Comparison of ENCODE assay signal across 8 cellular contexts in genomic region chr1:93672069-93672468, GRCh38. TPM values are rescaled to one million over a fixed set of nuclear protein-coding genes. Genes with fewer than 3 reads are reported as not detected.
A peak's percentile ranks its signal among the peaks of the same experiment; 100 is the strongest.
DNase-seq lines count a peak whose midpoint lies in the region; ATAC-seq and TF ChIP-seq lines count a peak whose summit lies in the region.

No MANE protein-coding gene starts in this region.

- ATAC-seq in natural killer cell treated with Interleukin-12 subunit alpha and Interleukin-12 subunit beta and Interleukin-15 and Interleukin-18, amount 100 ng/mL, for 72 hours = peak; percentile 44 to 89
- no peak for ATAC-seq in natural killer cell
- peak; percentile 32 for ATAC-seq in lung (ENCODE audit: insufficient read depth, low FRiP score)
- ATAC-seq in stimulated activated memory B cell treated with anti-CD40 and anti-IgM and Interleukin-4, amounts not matched to agents 10 μg/mL and 1 μg/mL and 100 μg/mL, for 72 hours = no peak

- TF ChIP-seq CTCF in natural killer cell (IDR thresholded peaks at IDR 0.05) = no peak
- TF ChIP-seq CTCF in lung (IDR thresholded peaks at IDR 0.05; ENCODE audit: control extremely low read depth, extremely low read depth) = no peak

- no peaks in the 10 kb centered on the region for H3K27me3 ChIP-seq in lung (ENCODE audit: control insufficient read depth, insufficient read depth)

- H3K4me1 Mint-ChIP-seq in natural killer cell treated with Interleukin-12 subunit alpha and Interleukin-12 subunit beta and Interleukin-15 and Interleukin-18, amount 100 ng/mL, for 72 hours (ENCODE audit: low read depth in 2 of 2) = peaks cover 21 to 41% of the 10 kb centered on the region in 2 donors
- no peaks in the 10 kb centered on the region for H3K4me1 Mint-ChIP-seq in natural killer cell
- peaks cover 63% of the 10 kb centered on the region for H3K4me1 Mint-ChIP-seq in dendritic cell treated with granulocyte-macrophage colony-stimulating factor and Interleukin-4, amounts not matched to agents 40 ng/mL and 50 ng/mL, for 4 days (ENCODE audit: low read depth)
- no peaks in the 10 kb centered on the region for H3K4me1 Mint-ChIP-seq in activated naive CD4-positive, alpha-beta T cell treated with anti-CD3 and anti-CD28 coated beads for 36 hours (ENCODE audit: low read depth)
- H3K4me1 Mint-ChIP-seq in stimulated activated memory B cell treated with anti-CD40 and anti-IgM and Interleukin-4, amounts not matched to agents 10 μg/mL and 1 μg/mL and 100 μg/mL, for 72 hours = peaks cover 28% of the 10 kb centered on the region

- H3K27me3 Mint-ChIP-seq in natural killer cell treated with Interleukin-12 subunit alpha and Interleukin-12 subunit beta and Interleukin-15 and Interleukin-18, amount 100 ng/mL, for 72 hours = no peaks in the 10 kb centered on the region
- H3K27me3 Mint-ChIP-seq in natural killer cell (ENCODE audit: low read depth in 2 of 2) = peaks cover 2 to 11% of the 10 kb centered on the region in 2 donors
- H3K27me3 Mint-ChIP-seq in dendritic cell treated with granulocyte-macrophage colony-stimulating factor and Interleukin-4, amounts not matched to agents 40 ng/mL and 50 ng/mL, for 4 days = no peaks in the 10 kb centered on the region
- no peaks in the 10 kb centered on the region for H3K27me3 Mint-ChIP-seq in activated naive CD4-positive, alpha-beta T cell treated with anti-CD3 and anti-CD28 coated beads for 36 hours (ENCODE audit: low read depth)
- no peaks in the 10 kb centered on the region for H3K27me3 Mint-ChIP-seq in stimulated activated memory B cell treated with anti-CD40 and anti-IgM and Interleukin-4, amounts not matched to agents 10 μg/mL and 1 μg/mL and 100 μg/mL, for 72 hours

- intact Hi-C loops in natural killer cell (cut with micrococcal nuclease) = no loop called here
- intact Hi-C loops in dendritic cell treated with granulocyte-macrophage colony-stimulating factor and Interleukin-4, amounts not matched to agents 40 ng/mL and 50 ng/mL, for 4 days (cut with micrococcal nuclease) = no loop called here
- intact Hi-C loops in activated naive CD4-positive, alpha-beta T cell treated with anti-CD3 and anti-CD28 coated beads for 36 hours (cut with micrococcal nuclease) = no loop called here

- H3K4me3 Mint-ChIP-seq in natural killer cell treated with Interleukin-12 subunit alpha and Interleukin-12 subunit beta and Interleukin-15 and Interleukin-18, amount 100 ng/mL, for 72 hours = no peak overlapping the region
- H3K4me3 Mint-ChIP-seq in natural killer cell = no peak overlapping the region
- no peak overlapping the region for H3K4me3 Mint-ChIP-seq in dendritic cell treated with granulocyte-macrophage colony-stimulating factor and Interleukin-4, amounts not matched to agents 40 ng/mL and 50 ng/mL, for 4 days
- H3K4me3 Mint-ChIP-seq in activated naive CD4-positive, alpha-beta T cell treated with anti-CD3 and anti-CD28 coated beads for 36 hours = no peak overlapping the region
- H3K4me3 Mint-ChIP-seq in stimulated activated memory B cell treated with anti-CD40 and anti-IgM and Interleukin-4, amounts not matched to agents 10 μg/mL and 1 μg/mL and 100 μg/mL, for 72 hours = no peak overlapping the region

- H3K27ac Mint-ChIP-seq in natural killer cell treated with Interleukin-12 subunit alpha and Interleukin-12 subunit beta and Interleukin-15 and Interleukin-18, amount 100 ng/mL, for 72 hours = peak overlapping the region in 1 of 2 donors; percentile 58
- no peak overlapping the region for H3K27ac Mint-ChIP-seq in natural killer cell
- peak overlapping the region; percentile 74 for H3K27ac Mint-ChIP-seq in dendritic cell treated with granulocyte-macrophage colony-stimulating factor and Interleukin-4, amounts not matched to agents 40 ng/mL and 50 ng/mL, for 4 days
- no peak overlapping the region for H3K27ac Mint-ChIP-seq in activated naive CD4-positive, alpha-beta T cell treated with anti-CD3 and anti-CD28 coated beads for 36 hours
- H3K27ac Mint-ChIP-seq in stimulated activated memory B cell treated with anti-CD40 and anti-IgM and Interleukin-4, amounts not matched to agents 10 μg/mL and 1 μg/mL and 100 μg/mL, for 72 hours = no peak overlapping the region

- no peaks in the 10 kb centered on the region for H3K9me3 Mint-ChIP-seq in natural killer cell treated with Interleukin-12 subunit alpha and Interleukin-12 subunit beta and Interleukin-15 and Interleukin-18, amount 100 ng/mL, for 72 hours
- H3K9me3 Mint-ChIP-seq in natural killer cell = no peaks in the 10 kb centered on the region
- H3K9me3 Mint-ChIP-seq in dendritic cell treated with granulocyte-macrophage colony-stimulating factor and Interleukin-4, amounts not matched to agents 40 ng/mL and 50 ng/mL, for 4 days = no peaks in the 10 kb centered on the region
- no peaks in the 10 kb centered on the region for H3K9me3 Mint-ChIP-seq in activated naive CD4-positive, alpha-beta T cell treated with anti-CD3 and anti-CD28 coated beads for 36 hours
- no peaks in the 10 kb centered on the region for H3K9me3 Mint-ChIP-seq in stimulated activated memory B cell treated with anti-CD40 and anti-IgM and Interleukin-4, amounts not matched to agents 10 μg/mL and 1 μg/mL and 100 μg/mL, for 72 hours

- H3K4me1 ChIP-seq in lung (ENCODE audit: control insufficient read depth in 2 of 2, insufficient read depth in 2 of 2, low read length in 2 of 2) = peaks cover 25 to 33% of the 10 kb centered on the region in 2 donors

- WGBS in lung, 2 donors = 16 to 54% methylated on average over 1 of the region's 1 CpG

- no peak overlapping the region for H3K4me3 ChIP-seq in lung

- H3K36me3 ChIP-seq in lung (ENCODE audit: control insufficient read depth in 2 of 2, insufficient read depth in 2 of 2, low read length in 2 of 2) = peaks cover 0 to 5% of the 10 kb centered on the region in 2 donors

- CTCF ChIA-PET in activated naive CD4-positive, alpha-beta T cell treated with anti-CD3 and anti-CD28 coated beads for 36 hours (lab: Charles Lee) = no interaction called here

- H3K9me3 ChIP-seq in lung (ENCODE audit: control insufficient read depth in 2 of 2, insufficient read depth in 1 of 2, low read length in 1 of 2) = no peaks in the 10 kb centered on the region

- peaks cover 4% of the 10 kb centered on the region for H3K36me3 Mint-ChIP-seq in natural killer cell treated with Interleukin-12 subunit alpha and Interleukin-12 subunit beta and Interleukin-15 and Interleukin-18, amount 100 ng/mL, for 72 hours
- H3K36me3 Mint-ChIP-seq in natural killer cell = no peaks in the 10 kb centered on the region
- peaks cover 79% of the 10 kb centered on the region for H3K36me3 Mint-ChIP-seq in dendritic cell treated with granulocyte-macrophage colony-stimulating factor and Interleukin-4, amounts not matched to agents 40 ng/mL and 50 ng/mL, for 4 days (ENCODE audit: low read depth)
- no peaks in the 10 kb centered on the region for H3K36me3 Mint-ChIP-seq in activated naive CD4-positive, alpha-beta T cell treated with anti-CD3 and anti-CD28 coated beads for 36 hours (ENCODE audit: low read depth)
- peaks cover 54% of the 10 kb centered on the region for H3K36me3 Mint-ChIP-seq in stimulated activated memory B cell treated with anti-CD40 and anti-IgM and Interleukin-4, amounts not matched to agents 10 μg/mL and 1 μg/mL and 100 μg/mL, for 72 hours

- no peak for DNase-seq in natural killer cell treated with Interleukin-12 subunit alpha and Interleukin-12 subunit beta and Interleukin-15 and Interleukin-18, amount 100 ng/mL, for 72 hours (ENCODE audit: low spot score)
- DNase-seq in natural killer cell = no peak
- peak; percentile 70 for DNase-seq in lung (ENCODE audit: low spot score)
- no peak for DNase-seq in stimulated activated CD4-positive, alpha-beta T cell treated with anti-CD3 and anti-CD28 coated beads, Interleukin-15, amount 100 ng/mL, for 24 hours
- no peak for DNase-seq in activated naive CD4-positive, alpha-beta T cell treated with anti-CD3 and anti-CD28 coated beads for 36 hours
- DNase-seq in DMS153 (lab: John Stamatoyannopoulos, UW) = no peak

- peak overlapping the region in 1 of 2 donors; percentile 84 for H3K27ac ChIP-seq in lung (ENCODE audit: low read depth in 1 of 2, low read length in 1 of 2)

RNA-seq across cellular contexts. Expression of gene BCAR3, which starts 9.6 kb away (rescaled TPM):
- total RNA-seq in natural killer cell treated with Interleukin-12 subunit alpha and Interleukin-12 subunit beta and Interleukin-15 and Interleukin-18, amount 100 ng/mL, for 72 hours = 10 to 100 TPM; 10.8 to 30.8 TPM
- total RNA-seq in natural killer cell = 1 to 10 TPM in 2 of 3 donors, under 1 TPM in 1; 0.52 to 6.5 (median 2.4) TPM
- 10 to 100 TPM; 21.3 to 33.3 TPM for total RNA-seq in lung
- polyA plus RNA-seq in lung = 10 to 100 TPM; 12.2 to 15.1 TPM
- under 1 TPM; 0.42 to 0.55 TPM for total RNA-seq in activated naive CD4-positive, alpha-beta T cell treated with anti-CD3 and anti-CD28 coated beads for 36 hours

Comparison
In these comparisons a context has a peak if more than half of its experiments do, and no peak if none do; other contexts are left out.
1. ATAC-seq: peak in natural killer cell treated with Interleukin-12 subunit alpha and Interleukin-12 subunit beta and Interleukin-15 and Interleukin-18, amount 100 ng/mL, for 72 hours (2 of 2) and lung (single experiment); none in natural killer cell (0 of 3) and stimulated activated memory B cell treated with anti-CD40 and anti-IgM and Interleukin-4, amounts not matched to agents 10 μg/mL and 1 μg/mL and 100 μg/mL, for 72 hours (single experiment).